ENCODE assay signal across 17 cellular contexts in the genomic region with DNA sequence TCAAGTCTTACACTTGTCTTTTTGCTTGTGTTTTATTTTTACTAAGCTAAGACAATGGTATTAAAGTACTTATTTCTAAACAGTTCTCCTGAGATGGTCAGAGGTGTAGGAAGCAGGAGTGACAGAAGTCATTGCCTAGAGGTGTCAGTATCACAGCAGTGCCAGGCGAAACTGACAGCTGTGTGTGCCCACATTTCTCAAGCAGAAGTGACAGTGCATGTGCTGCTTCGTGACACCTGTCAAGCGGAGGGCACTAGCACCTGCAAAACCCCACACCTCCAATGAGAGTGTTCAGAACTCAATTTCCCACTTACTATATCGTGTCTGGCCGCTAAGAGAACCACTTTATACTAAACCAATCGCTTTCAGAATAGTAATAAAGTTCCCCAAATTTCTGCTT.
A peak's percentile ranks its signal among the peaks of the same experiment; 100 is the strongest.
DNase-seq lines count a peak whose midpoint lies in the region; ATAC-seq, FAIRE-seq and TF ChIP-seq lines count a peak whose summit lies in the region.
"Had no signal": no experiment of that assay in that cellular context is flagged by ENCODE, and none has a peak within 500 bp of the region (broad histone marks: within the 10 kb centered on the region; RNA-seq: fewer than 3 reads in every experiment).

No MANE protein-coding gene starts in this region.

- no peak overlapping the region for H2AFZ ChIP-seq in HepG2 (ENCODE audit: low read length)
- no peak overlapping the region for H2AFZ ChIP-seq in OCI-LY7 (ENCODE audit: low read length)

- TF ChIP-seq RAD21 in liver (IDR thresholded peaks at IDR 0.05) (no peak), HepG2 (CRISPR knock-in tag; IDR thresholded peaks at IDR 0.05) (no peak)

- TF ChIP-seq CTCF in liver (IDR thresholded peaks at IDR 0.05; ENCODE audit: low read depth, low read length, missing input control) (no peak), HepG2 (CRISPR knock-in tag; IDR thresholded peaks at IDR 0.05) (no peak), OCI-LY7 (conservative IDR thresholded peaks at IDR 0.05; ENCODE audit: low read length) (0 out of 2 replicates have a peak, but pooled peaks have one; percentile 17)

- in situ Hi-C loops in HepG2 (cut with HindIII; ENCODE audit: extremely low pct_ligation_motif_present, low pct_unique_long_range_greater_than_20kb), result no loop called here

- intact Hi-C loops in HepG2 (cut with micrococcal nuclease; ENCODE audit: unreplicated experiment) (no loop called here), OCI-LY7 (cut with micrococcal nuclease; ENCODE audit: unreplicated experiment) (loop anchor here (1.0 to 5.0 kb wide), 2 partner anchors 42 to 76 kb away; no protein-coding TSS in a partner anchor)

- no peak for DNase-seq in HepG2 (ENCODE audit: low spot score)
- peak; percentile 62 for DNase-seq in OCI-LY7 (ENCODE audit: low spot score)
- no peak for DNase-seq in memory B cell (ENCODE audit: low spot score in 2 of 2)
- DNase-seq in NCI-H2081 (lab: John Stamatoyannopoulos, UW), result no peak
- DNase-seq in NCI-H2196 (lab: John Stamatoyannopoulos, UW; ENCODE audit: unreplicated experiment), result no peak
- DNase-seq: COR-L47, DMS153, NCI-H1930, NCI-H524 treated with DMSO at 0.1 percent for 48 hours, Peyer's patch, SIG-M5 had no signal

- 84% methylated on average over 6 of the region's 6 CpGs for WGBS in liver
- 97% methylated on average over 6 of the region's 6 CpGs for WGBS in HepG2 (ENCODE audit: low lambda C conversion rate)

- H3K79me2 ChIP-seq in HepG2 (ENCODE audit: insufficient read depth, low read length) (peaks cover 2% of the 10 kb centered on the region), OCI-LY7 (ENCODE audit: insufficient read depth, low read depth, low read length) (no peaks in the 10 kb centered on the region)

- peaks cover 9% of the 10 kb centered on the region for H3K36me3 Mint-ChIP-seq in memory B cell

- ATAC-seq in HepG2, result no peak
- peak; percentile 76 for ATAC-seq in memory B cell (ENCODE audit: low read depth)
- no peak for ATAC-seq in GM21367 (IDR thresholded peaks at IDR 0.05; ENCODE audit: unreplicated experiment)
- no peak for ATAC-seq in HG03135 (IDR thresholded peaks at IDR 0.05; ENCODE audit: unreplicated experiment)

- H3K36me3 ChIP-seq in liver (ENCODE audit: control insufficient read depth in 4 of 4, insufficient read depth in 3 of 4, low read depth in 1 of 4, low read length in 3 of 4), result peaks cover 0 to 3% (median 0%) of the 10 kb centered on the region in 4 donors
- H3K36me3 ChIP-seq in HepG2 (replicated peaks in 1 of 2; ENCODE audit: control insufficient read depth in 1 of 2, insufficient read depth in 2 of 2, low read length in 2 of 2), result peaks cover 13 to 33% of the 10 kb centered on the region in 2 experiments; a peak in 4 of 5 replicates
- H3K36me3 ChIP-seq in OCI-LY7 (ENCODE audit: insufficient read depth, low read length), result no peaks in the 10 kb centered on the region
- H3K36me3 ChIP-seq: Peyer's patch had no signal

- peaks cover 35% of the 10 kb centered on the region for H3K4me1 Mint-ChIP-seq in memory B cell

- no peaks in the 10 kb centered on the region for H3K9me3 Mint-ChIP-seq in memory B cell

- H3K9ac ChIP-seq in liver (ENCODE audit: low read depth in 1 of 2, low read length in 2 of 2) (no peak overlapping the region), HepG2 (ENCODE audit: insufficient read depth, low read depth, low read length) (no peak overlapping the region)
- H3K9ac ChIP-seq: KMS-11 had no signal

- POLR2A ChIA-PET in HepG2 (lab: Yijun Ruan, JAX) (no interaction called here), OCI-LY7 (lab: Charles Lee) (interaction anchor here (0.6 to 1.4 kb wide), 5 partner anchors 11 to 208 kb away, joined by 3 to 6 read pairs (median 4); a partner anchor contains a TSS)

- no peak overlapping the region for H3K4me3 ChIP-seq in liver (ENCODE audit: low read depth in 1 of 3, low read length in 3 of 3)
- no peak overlapping the region for H3K4me3 ChIP-seq in HepG2 (replicated peaks in 1 of 3; ENCODE audit: insufficient read depth in 1 of 3, low read depth in 2 of 3, low read length in 3 of 3)
- no peak overlapping the region for H3K4me3 ChIP-seq in OCI-LY7 (ENCODE audit: low read depth, low read length, poor library complexity, severe bottlenecking)
- H3K4me3 ChIP-seq: Peyer's patch had no signal

- FAIRE-seq in HepG2 (lab: Jason Lieb, UNC), result no peak
- FAIRE-seq: H54 had no signal

- H4K20me1 ChIP-seq in HepG2 (ENCODE audit: insufficient read depth, low read length) (peaks cover 13% of the 10 kb centered on the region; the same call in 1 of the 2 replicates), OCI-LY7 (ENCODE audit: insufficient read depth, low read length) (peaks cover 22% of the 10 kb centered on the region; the same call in 1 of the 2 replicates)

- peak overlapping the region; percentile 68 for H3K27ac Mint-ChIP-seq in memory B cell

- H3K4me1 ChIP-seq in liver (ENCODE audit: control insufficient read depth in 4 of 4, insufficient read depth in 4 of 4, low read length in 3 of 4) (peaks cover 9 to 34% (median 29%) of the 10 kb centered on the region in 4 donors), HepG2 (ENCODE audit: insufficient read depth, low read length) (peaks cover 34% of the 10 kb centered on the region), OCI-LY7 (ENCODE audit: insufficient read depth, low read length, poor library complexity, severe bottlenecking) (peaks cover 28% of the 10 kb centered on the region)
- H3K4me1 ChIP-seq: Peyer's patch had no signal

- no peaks in the 10 kb centered on the region for H3K9me3 ChIP-seq in liver (ENCODE audit: control insufficient read depth in 4 of 4, low read length in 3 of 4)
- no peaks in the 10 kb centered on the region for H3K9me3 ChIP-seq in HepG2 (ENCODE audit: low read length)
- H3K9me3 ChIP-seq in OCI-LY7 (ENCODE audit: low read length), result no peaks in the 10 kb centered on the region
- H3K9me3 ChIP-seq: Peyer's patch had no signal

- H3K9me2 ChIP-seq in OCI-LY7 (ENCODE audit: insufficient read depth, low read length), result no peaks in the 10 kb centered on the region

- H3K27ac ChIP-seq in liver (ENCODE audit: low read depth in 1 of 2, low read length in 2 of 2), result peak overlapping the region; percentile 79 to 82
- H3K27ac ChIP-seq in HepG2 (ENCODE audit: extremely low read length, insufficient read depth, low read length), result no peak overlapping the region
- no peak overlapping the region for H3K27ac ChIP-seq in OCI-LY7 (ENCODE audit: low read depth, low read length, poor library complexity, severe bottlenecking)
- H3K27ac ChIP-seq: C4-2B, KMS-11, Peyer's patch had no signal

- H3K27me3 ChIP-seq in liver (ENCODE audit: control insufficient read depth in 4 of 4, insufficient read depth in 4 of 4, low read length in 3 of 4), result no peaks in the 10 kb centered on the region
- H3K27me3 ChIP-seq in HepG2 (ENCODE audit: control insufficient read depth in 1 of 2, insufficient read depth in 2 of 2, low read length in 2 of 2), result no peaks in the 10 kb centered on the region
- H3K27me3 ChIP-seq: Peyer's patch had no signal

- no peak for TF ChIP-seq EP300 in HepG2 (IDR thresholded peaks at IDR 0.05; ENCODE audit: low read depth in 2 of 2, low read length in 2 of 2)
- TF ChIP-seq EP300 in HepG2 (CRISPR knock-in tag; IDR thresholded peaks at IDR 0.05; ENCODE audit: borderline replicate concordance), result no peak

- H3K4me2 ChIP-seq in HepG2 (ENCODE audit: low read depth, low read length) (no peak overlapping the region), OCI-LY7 (ENCODE audit: low read length) (peak overlapping the region; percentile 58)
- H3K4me2 ChIP-seq: KMS-11 had no signal

- CTCF ChIA-PET in HepG2 (lab: Yijun Ruan, JAX; ENCODE audit: low intra/inter-chr PET ratio, low total read pairs) (no interaction called here), OCI-LY7 (lab: Charles Lee; ENCODE audit: unreplicated experiment) (no interaction called here)

- TF ChIP-seq POLR2A in HepG2 (IDR thresholded peaks at IDR 0.05; ENCODE audit: insufficient read depth in 1 of 2, low read depth in 2 of 2, low read length in 2 of 2), result no peak

- H3K4me3 Mint-ChIP-seq in memory B cell, result no peak overlapping the region

- no peaks in the 10 kb centered on the region for H3K27me3 Mint-ChIP-seq in memory B cell

- no TSS peak for BruUV-seq in HepG2 (replicated peaks; lab: Mats Ljungman, UMichigan)
- BruUV-seq in OCI-LY7 (replicated peaks; lab: Mats Ljungman, UMichigan), result no TSS peak

TF ChIP-seq in liver, 16 proteins besides CTCF, POLR2A, EP300 and RAD21:
- TF ChIP-seq RXRA (IDR thresholded peaks at IDR 0.05), result no peak

TF ChIP-seq in HepG2, 621 proteins besides CTCF, POLR2A, EP300 and RAD21 (continues in another document):
- TF ChIP-seq ZNF746 (CRISPR knock-in tag; IDR thresholded peaks at IDR 0.05) (no peak), PAF1 (CRISPR knock-in tag; IDR thresholded peaks at IDR 0.05) (no peak), SRF (IDR thresholded peaks at IDR 0.05; ENCODE audit: low read depth, low read length) (no peak), SIX1 (CRISPR knock-in tag; IDR thresholded peaks at IDR 0.05; ENCODE audit: borderline replicate concordance) (no peak), ADNP (CRISPR knock-in tag; IDR thresholded peaks at IDR 0.05) (no peak), ZNF724P (CRISPR knock-in tag; IDR thresholded peaks at IDR 0.05; ENCODE audit: borderline replicate concordance) (no peak), MBNL3 (CRISPR knock-in tag; conservative IDR thresholded peaks at IDR 0.05) (no peak), HOXD1 (CRISPR knock-in tag; IDR thresholded peaks at IDR 0.05) (no peak), SIX4 (CRISPR knock-in tag; IDR thresholded peaks at IDR 0.05) (no peak), RCOR2 (CRISPR knock-in tag; IDR thresholded peaks at IDR 0.05) (no peak), HMG20A (CRISPR knock-in tag; IDR thresholded peaks at IDR 0.05; ENCODE audit: borderline replicate concordance) (no peak), ZNF850 (CRISPR knock-in tag; conservative IDR thresholded peaks at IDR 0.05) (no peak), TRIM24 (CRISPR knock-in tag; IDR thresholded peaks at IDR 0.05) (no peak), REPIN1 (CRISPR knock-in tag; IDR thresholded peaks at IDR 0.05; ENCODE audit: borderline replicate concordance, low read depth) (no peak), ZNF781 (CRISPR knock-in tag; IDR thresholded peaks at IDR 0.05; ENCODE audit: borderline replicate concordance, not compliant biosample characterization) (no peak), GABPB1 (CRISPR knock-in tag; IDR thresholded peaks at IDR 0.05) (no peak), POGZ (CRISPR knock-in tag; IDR thresholded peaks at IDR 0.05) (no peak), ZBTB38 (CRISPR knock-in tag; IDR thresholded peaks at IDR 0.05) (no peak)
- TF ChIP-seq, protein P1, sequence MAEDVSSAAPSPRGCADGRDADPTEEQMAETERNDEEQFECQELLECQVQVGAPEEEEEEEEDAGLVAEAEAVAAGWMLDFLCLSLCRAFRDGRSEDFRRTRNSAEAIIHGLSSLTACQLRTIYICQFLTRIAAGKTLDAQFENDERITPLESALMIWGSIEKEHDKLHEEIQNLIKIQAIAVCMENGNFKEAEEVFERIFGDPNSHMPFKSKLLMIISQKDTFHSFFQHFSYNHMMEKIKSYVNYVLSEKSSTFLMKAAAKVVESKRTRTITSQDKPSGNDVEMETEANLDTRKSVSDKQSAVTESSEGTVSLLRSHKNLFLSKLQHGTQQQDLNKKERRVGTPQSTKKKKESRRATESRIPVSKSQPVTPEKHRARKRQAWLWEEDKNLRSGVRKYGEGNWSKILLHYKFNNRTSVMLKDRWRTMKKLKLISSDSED (CRISPR knock-in tag; IDR thresholded peaks at IDR 0.05), result no peak

Comparison
In these comparisons a context has a peak if more than half of its experiments do, and no peak if none do; other contexts are left out.
1. H3K27ac ChIP-seq: peak in liver (2 of 2); none in HepG2 (single experiment) and OCI-LY7 (single experiment).